Comparison of ENCODE assay signal across 1 cellular context in the genomic region with DNA sequence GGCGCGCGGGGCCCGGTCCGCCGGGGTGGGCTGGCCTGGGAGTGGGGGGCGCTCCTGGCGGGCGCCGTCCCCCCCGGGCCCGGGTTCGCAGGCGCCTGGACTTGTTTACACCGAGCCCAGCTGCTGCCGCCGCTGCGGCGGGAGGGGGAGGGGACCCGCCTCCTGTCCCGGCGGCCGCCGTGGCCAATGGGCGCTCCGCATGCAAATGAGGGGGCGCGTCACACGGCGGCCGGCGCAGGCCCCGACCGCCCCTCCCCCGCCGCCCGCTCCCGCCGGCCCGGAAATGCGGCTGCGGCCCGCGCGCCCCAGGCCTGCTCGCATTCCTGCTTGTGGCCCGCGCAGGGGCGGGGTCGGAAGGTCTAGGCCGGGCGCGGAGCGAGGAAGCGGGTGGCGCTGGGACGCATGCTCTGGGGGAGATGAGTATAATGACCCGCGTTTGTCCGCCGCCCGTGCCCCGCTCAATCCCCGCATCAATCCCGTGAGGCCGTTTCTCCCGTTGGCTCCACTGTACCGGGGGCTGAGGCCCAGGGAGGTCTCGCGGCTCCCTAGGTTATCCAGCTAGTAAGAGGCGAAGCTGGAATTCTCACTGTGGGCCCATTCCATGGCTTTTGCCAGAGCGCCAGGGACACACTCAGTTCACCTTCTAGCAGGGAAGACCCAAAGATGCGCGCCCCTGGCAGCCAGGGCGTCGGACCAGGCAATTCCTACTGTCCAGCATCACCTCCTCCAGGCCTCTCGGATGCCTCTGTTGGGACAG.
A peak's percentile ranks its signal among the peaks of the same experiment; 100 is the strongest.
TF ChIP-seq lines count a peak whose summit lies in the region.

A gene with protein sequence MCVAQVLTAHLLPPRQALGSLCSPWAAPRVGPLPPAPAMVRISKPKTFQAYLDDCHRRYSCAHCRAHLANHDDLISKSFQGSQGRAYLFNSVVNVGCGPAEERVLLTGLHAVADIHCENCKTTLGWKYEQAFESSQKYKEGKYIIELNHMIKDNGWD (minus strand): TSS at position 109 of the 757 bp plus-strand sequence. CDS start 731 bp downstream, outside the sequence.

TF ChIP-seq in HepG2, 621 proteins besides CTCF, POLR2A, EP300 and RAD21 (continued from another document and continues in another):
- TF ChIP-seq JARID2 (CRISPR knock-in tag; IDR thresholded peaks at IDR 0.05; ENCODE audit: insufficient replicate concordance) (no peak), HDAC2 (CRISPR knock-in tag; IDR thresholded peaks at IDR 0.05) (peak; percentile 34; the same call in 1 of the 2 replicates), GLI4 (CRISPR knock-in tag; IDR thresholded peaks at IDR 0.05; ENCODE audit: borderline replicate concordance) (0 out of 2 replicates have a peak, but pooled peaks have one; percentile 21), NRL (CRISPR knock-in tag; IDR thresholded peaks at IDR 0.05; ENCODE audit: borderline replicate concordance) (peak; percentile 95), YEATS2 (CRISPR knock-in tag; IDR thresholded peaks at IDR 0.05; ENCODE audit: borderline replicate concordance) (peak; percentile 82), RFX5 (IDR thresholded peaks at IDR 0.05; ENCODE audit: low read depth, low read length) (no peak), FOSL2 (CRISPR knock-in tag; IDR thresholded peaks at IDR 0.05) (peak; percentile 50), FOXO1 (CRISPR knock-in tag; IDR thresholded peaks at IDR 0.05) (peak; percentile 94), ZNF230 (CRISPR knock-in tag; IDR thresholded peaks at IDR 0.05) (0 out of 2 replicates have a peak, but pooled peaks have one; percentile 30), ZNF431 (CRISPR knock-in tag; IDR thresholded peaks at IDR 0.05; ENCODE audit: borderline replicate concordance, low read depth) (peak; percentile 60; the same call in 1 of the 2 replicates), THAP11 (CRISPR knock-in tag; IDR thresholded peaks at IDR 0.05) (peak; percentile 79), ZSCAN31 (CRISPR knock-in tag; IDR thresholded peaks at IDR 0.05; ENCODE audit: low read depth) (peak; percentile 65), SKI (IDR thresholded peaks at IDR 0.05; ENCODE audit: partially characterized antibody) (peak; percentile 67), ZNF768 (CRISPR knock-in tag; IDR thresholded peaks at IDR 0.05) (peak; percentile 61; the same call in 1 of the 2 replicates)
- TF ChIP-seq, protein P1, sequence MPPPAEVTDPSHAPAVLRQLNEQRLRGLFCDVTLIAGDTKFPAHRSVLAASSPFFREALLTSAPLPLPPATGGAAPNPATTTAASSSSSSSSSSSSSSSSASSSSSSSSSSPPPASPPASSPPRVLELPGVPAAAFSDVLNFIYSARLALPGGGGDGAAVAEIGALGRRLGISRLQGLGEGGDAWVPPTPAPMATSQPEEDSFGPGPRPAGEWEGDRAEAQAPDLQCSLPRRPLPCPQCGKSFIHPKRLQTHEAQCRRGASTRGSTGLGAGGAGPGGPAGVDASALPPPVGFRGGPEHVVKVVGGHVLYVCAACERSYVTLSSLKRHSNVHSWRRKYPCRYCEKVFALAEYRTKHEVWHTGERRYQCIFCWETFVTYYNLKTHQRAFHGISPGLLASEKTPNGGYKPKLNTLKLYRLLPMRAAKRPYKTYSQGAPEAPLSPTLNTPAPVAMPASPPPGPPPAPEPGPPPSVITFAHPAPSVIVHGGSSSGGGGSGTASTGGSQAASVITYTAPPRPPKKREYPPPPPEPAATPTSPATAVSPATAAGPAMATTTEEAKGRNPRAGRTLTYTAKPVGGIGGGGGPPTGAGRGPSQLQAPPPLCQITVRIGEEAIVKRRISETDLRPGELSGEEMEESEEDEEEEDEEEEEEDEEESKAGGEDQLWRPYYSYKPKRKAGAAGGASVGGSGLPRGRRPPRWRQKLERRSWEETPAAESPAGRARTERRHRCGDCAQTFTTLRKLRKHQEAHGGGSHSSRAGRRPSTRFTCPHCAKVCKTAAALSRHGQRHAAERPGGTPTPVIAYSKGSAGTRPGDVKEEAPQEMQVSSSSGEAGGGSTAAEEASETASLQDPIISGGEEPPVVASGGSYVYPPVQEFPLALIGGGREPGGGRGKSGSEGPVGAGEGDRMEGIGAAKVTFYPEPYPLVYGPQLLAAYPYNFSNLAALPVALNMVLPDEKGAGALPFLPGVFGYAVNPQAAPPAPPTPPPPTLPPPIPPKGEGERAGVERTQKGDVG (CRISPR knock-in tag; IDR thresholded peaks at IDR 0.05; ENCODE audit: borderline replicate concordance), result peak; percentile 98
- TF ChIP-seq, protein P2, sequence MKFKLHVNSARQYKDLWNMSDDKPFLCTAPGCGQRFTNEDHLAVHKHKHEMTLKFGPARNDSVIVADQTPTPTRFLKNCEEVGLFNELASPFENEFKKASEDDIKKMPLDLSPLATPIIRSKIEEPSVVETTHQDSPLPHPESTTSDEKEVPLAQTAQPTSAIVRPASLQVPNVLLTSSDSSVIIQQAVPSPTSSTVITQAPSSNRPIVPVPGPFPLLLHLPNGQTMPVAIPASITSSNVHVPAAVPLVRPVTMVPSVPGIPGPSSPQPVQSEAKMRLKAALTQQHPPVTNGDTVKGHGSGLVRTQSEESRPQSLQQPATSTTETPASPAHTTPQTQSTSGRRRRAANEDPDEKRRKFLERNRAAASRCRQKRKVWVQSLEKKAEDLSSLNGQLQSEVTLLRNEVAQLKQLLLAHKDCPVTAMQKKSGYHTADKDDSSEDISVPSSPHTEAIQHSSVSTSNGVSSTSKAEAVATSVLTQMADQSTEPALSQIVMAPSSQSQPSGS (CRISPR knock-in tag; IDR thresholded peaks at IDR 0.05), result 0 out of 2 replicates have a peak, but pooled peaks have one; percentile 29
- TF ChIP-seq, protein P3, sequence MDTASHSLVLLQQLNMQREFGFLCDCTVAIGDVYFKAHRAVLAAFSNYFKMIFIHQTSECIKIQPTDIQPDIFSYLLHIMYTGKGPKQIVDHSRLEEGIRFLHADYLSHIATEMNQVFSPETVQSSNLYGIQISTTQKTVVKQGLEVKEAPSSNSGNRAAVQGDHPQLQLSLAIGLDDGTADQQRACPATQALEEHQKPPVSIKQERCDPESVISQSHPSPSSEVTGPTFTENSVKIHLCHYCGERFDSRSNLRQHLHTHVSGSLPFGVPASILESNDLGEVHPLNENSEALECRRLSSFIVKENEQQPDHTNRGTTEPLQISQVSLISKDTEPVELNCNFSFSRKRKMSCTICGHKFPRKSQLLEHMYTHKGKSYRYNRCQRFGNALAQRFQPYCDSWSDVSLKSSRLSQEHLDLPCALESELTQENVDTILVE (CRISPR knock-in tag; IDR thresholded peaks at IDR 0.05), result peak; percentile 84
- TF ChIP-seq, protein P4, sequence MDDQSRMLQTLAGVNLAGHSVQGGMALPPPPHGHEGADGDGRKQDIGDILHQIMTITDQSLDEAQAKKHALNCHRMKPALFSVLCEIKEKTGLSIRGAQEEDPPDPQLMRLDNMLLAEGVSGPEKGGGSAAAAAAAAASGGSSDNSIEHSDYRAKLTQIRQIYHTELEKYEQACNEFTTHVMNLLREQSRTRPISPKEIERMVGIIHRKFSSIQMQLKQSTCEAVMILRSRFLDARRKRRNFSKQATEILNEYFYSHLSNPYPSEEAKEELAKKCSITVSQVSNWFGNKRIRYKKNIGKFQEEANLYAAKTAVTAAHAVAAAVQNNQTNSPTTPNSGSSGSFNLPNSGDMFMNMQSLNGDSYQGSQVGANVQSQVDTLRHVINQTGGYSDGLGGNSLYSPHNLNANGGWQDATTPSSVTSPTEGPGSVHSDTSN (CRISPR knock-in tag; IDR thresholded peaks at IDR 0.05; ENCODE audit: borderline replicate concordance), result peak; percentile 59; the same call in 1 of the 2 replicates
- TF ChIP-seq, protein P5, sequence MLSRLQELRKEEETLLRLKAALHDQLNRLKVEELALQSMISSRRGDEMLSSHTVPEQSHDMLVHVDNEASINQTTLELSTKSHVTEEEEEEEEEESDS (CRISPR knock-in tag; IDR thresholded peaks at IDR 0.05; ENCODE audit: borderline replicate concordance), result peak; percentile 90; the same call in 1 of the 2 replicates
- TF ChIP-seq, protein P6, sequence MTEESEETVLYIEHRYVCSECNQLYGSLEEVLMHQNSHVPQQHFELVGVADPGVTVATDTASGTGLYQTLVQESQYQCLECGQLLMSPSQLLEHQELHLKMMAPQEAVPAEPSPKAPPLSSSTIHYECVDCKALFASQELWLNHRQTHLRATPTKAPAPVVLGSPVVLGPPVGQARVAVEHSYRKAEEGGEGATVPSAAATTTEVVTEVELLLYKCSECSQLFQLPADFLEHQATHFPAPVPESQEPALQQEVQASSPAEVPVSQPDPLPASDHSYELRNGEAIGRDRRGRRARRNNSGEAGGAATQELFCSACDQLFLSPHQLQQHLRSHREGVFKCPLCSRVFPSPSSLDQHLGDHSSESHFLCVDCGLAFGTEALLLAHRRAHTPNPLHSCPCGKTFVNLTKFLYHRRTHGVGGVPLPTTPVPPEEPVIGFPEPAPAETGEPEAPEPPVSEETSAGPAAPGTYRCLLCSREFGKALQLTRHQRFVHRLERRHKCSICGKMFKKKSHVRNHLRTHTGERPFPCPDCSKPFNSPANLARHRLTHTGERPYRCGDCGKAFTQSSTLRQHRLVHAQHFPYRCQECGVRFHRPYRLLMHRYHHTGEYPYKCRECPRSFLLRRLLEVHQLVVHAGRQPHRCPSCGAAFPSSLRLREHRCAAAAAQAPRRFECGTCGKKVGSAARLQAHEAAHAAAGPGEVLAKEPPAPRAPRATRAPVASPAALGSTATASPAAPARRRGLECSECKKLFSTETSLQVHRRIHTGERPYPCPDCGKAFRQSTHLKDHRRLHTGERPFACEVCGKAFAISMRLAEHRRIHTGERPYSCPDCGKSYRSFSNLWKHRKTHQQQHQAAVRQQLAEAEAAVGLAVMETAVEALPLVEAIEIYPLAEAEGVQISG (CRISPR knock-in tag; IDR thresholded peaks at IDR 0.05), result peak; percentile 62; the same call in 1 of the 2 replicates
- TF ChIP-seq, protein P7, sequence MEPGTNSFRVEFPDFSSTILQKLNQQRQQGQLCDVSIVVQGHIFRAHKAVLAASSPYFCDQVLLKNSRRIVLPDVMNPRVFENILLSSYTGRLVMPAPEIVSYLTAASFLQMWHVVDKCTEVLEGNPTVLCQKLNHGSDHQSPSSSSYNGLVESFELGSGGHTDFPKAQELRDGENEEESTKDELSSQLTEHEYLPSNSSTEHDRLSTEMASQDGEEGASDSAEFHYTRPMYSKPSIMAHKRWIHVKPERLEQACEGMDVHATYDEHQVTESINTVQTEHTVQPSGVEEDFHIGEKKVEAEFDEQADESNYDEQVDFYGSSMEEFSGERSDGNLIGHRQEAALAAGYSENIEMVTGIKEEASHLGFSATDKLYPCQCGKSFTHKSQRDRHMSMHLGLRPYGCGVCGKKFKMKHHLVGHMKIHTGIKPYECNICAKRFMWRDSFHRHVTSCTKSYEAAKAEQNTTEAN (CRISPR knock-in tag; conservative IDR thresholded peaks at IDR 0.05), result peak; percentile 28
- TF ChIP-seq, protein P8, sequence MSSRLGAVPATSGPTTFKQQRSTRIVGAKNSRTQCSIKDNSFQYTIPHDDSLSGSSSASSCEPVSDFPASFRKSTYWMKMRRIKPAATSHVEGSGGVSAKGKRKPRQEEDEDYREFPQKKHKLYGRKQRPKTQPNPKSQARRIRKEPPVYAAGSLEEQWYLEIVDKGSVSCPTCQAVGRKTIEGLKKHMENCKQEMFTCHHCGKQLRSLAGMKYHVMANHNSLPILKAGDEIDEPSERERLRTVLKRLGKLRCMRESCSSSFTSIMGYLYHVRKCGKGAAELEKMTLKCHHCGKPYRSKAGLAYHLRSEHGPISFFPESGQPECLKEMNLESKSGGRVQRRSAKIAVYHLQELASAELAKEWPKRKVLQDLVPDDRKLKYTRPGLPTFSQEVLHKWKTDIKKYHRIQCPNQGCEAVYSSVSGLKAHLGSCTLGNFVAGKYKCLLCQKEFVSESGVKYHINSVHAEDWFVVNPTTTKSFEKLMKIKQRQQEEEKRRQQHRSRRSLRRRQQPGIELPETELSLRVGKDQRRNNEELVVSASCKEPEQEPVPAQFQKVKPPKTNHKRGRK (CRISPR knock-in tag; IDR thresholded peaks at IDR 0.05), result no peak
- TF ChIP-seq, protein P9, sequence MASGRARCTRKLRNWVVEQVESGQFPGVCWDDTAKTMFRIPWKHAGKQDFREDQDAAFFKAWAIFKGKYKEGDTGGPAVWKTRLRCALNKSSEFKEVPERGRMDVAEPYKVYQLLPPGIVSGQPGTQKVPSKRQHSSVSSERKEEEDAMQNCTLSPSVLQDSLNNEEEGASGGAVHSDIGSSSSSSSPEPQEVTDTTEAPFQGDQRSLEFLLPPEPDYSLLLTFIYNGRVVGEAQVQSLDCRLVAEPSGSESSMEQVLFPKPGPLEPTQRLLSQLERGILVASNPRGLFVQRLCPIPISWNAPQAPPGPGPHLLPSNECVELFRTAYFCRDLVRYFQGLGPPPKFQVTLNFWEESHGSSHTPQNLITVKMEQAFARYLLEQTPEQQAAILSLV (CRISPR knock-in tag; IDR thresholded peaks at IDR 0.05; ENCODE audit: borderline replicate concordance), result peak; percentile 68; the same call in 1 of the 2 replicates
- TF ChIP-seq, protein P10, sequence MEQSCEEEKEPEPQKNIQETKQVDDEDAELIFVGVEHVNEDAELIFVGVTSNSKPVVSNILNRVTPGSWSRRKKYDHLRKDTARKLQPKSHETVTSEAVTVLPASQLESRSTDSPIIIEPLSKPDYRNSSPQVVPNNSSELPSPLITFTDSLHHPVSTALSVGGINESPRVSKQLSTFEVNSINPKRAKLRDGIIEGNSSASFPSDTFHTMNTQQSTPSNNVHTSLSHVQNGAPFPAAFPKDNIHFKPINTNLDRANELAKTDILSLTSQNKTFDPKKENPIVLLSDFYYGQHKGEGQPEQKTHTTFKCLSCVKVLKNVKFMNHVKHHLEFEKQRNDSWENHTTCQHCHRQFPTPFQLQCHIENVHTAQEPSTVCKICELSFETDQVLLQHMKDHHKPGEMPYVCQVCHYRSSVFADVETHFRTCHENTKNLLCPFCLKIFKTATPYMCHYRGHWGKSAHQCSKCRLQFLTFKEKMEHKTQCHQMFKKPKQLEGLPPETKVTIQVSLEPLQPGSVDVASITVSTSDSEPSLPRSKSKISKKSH (CRISPR knock-in tag; IDR thresholded peaks at IDR 0.05; ENCODE audit: borderline replicate concordance), result peak; percentile 54; the same call in 1 of the 2 replicates
- TF ChIP-seq, protein P11, sequence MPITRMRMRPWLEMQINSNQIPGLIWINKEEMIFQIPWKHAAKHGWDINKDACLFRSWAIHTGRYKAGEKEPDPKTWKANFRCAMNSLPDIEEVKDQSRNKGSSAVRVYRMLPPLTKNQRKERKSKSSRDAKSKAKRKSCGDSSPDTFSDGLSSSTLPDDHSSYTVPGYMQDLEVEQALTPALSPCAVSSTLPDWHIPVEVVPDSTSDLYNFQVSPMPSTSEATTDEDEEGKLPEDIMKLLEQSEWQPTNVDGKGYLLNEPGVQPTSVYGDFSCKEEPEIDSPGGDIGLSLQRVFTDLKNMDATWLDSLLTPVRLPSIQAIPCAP (CRISPR knock-in tag; IDR thresholded peaks at IDR 0.05; ENCODE audit: low read depth), result no peak
